8 cellular contexts compared by ENCODE assay signal in genomic region chr2:47058061-47058931, GRCh38.
A peak's percentile ranks its signal among the peaks of the same experiment; 100 is the strongest.
DNase-seq lines count a peak whose midpoint lies in the region; ATAC-seq lines count a peak whose summit lies in the region.

No MANE protein-coding gene starts in this region.

- H3K27me3 Mint-ChIP-seq in CD4-positive, alpha-beta memory T cell: no peaks in the 10 kb centered on the region
- no peaks in the 10 kb centered on the region for H3K27me3 Mint-ChIP-seq in natural killer cell treated with Interleukin-12 subunit alpha and Interleukin-12 subunit beta and Interleukin-15 and Interleukin-18, amount 100 ng/mL, for 72 hours

- no peak for ATAC-seq in natural killer cell treated with Interleukin-12 subunit alpha and Interleukin-12 subunit beta and Interleukin-15 and Interleukin-18, amount 100 ng/mL, for 72 hours

- H3K9me3 ChIP-seq in CD4-positive, alpha-beta memory T cell (ENCODE audit: control insufficient read depth in 1 of 2, low read length in 2 of 2): no peaks in the 10 kb centered on the region

- H3K27me3 ChIP-seq in CD4-positive, alpha-beta memory T cell (ENCODE audit: insufficient read depth, low read length): no peaks in the 10 kb centered on the region

- H3K36me3 Mint-ChIP-seq in CD4-positive, alpha-beta memory T cell: peaks cover 23 to 63% of the 10 kb centered on the region in 2 donors
- H3K36me3 Mint-ChIP-seq in natural killer cell treated with Interleukin-12 subunit alpha and Interleukin-12 subunit beta and Interleukin-15 and Interleukin-18, amount 100 ng/mL, for 72 hours: peaks cover 5% of the 10 kb centered on the region

- H3K27ac ChIP-seq in CD4-positive, alpha-beta memory T cell (ENCODE audit: low read depth, low read length): no peak overlapping the region
- H3K27ac ChIP-seq in cingulate gyrus (ENCODE audit: low read depth, low read length): peak overlapping the region; percentile 80

- peak overlapping the region in 5 of 7 donors; percentile 46 to 85 (median 79) for H3K27ac Mint-ChIP-seq in CD4-positive, alpha-beta memory T cell
- H3K27ac Mint-ChIP-seq in natural killer cell treated with Interleukin-12 subunit alpha and Interleukin-12 subunit beta and Interleukin-15 and Interleukin-18, amount 100 ng/mL, for 72 hours: peak overlapping the region; percentile 16 to 30

- POLR2A ChIA-PET in CD4-positive, alpha-beta memory T cell (lab: Charles Lee; ENCODE audit: partially characterized antibody): no interaction called here

- H3K4me3 Mint-ChIP-seq in CD4-positive, alpha-beta memory T cell: no peak overlapping the region
- H3K4me3 Mint-ChIP-seq in natural killer cell treated with Interleukin-12 subunit alpha and Interleukin-12 subunit beta and Interleukin-15 and Interleukin-18, amount 100 ng/mL, for 72 hours: no peak overlapping the region

- DNase-seq in CD4-positive, alpha-beta memory T cell: no peak
- DNase-seq in MV-4-11 (lab: John Stamatoyannopoulos, UW) (peak; percentile 74), NCI-H146 (lab: John Stamatoyannopoulos, UW) (no peak), DMS53 (lab: John Stamatoyannopoulos, UW) (no peak), DMS79 (lab: John Stamatoyannopoulos, UW) (no peak)
- DNase-seq in natural killer cell treated with Interleukin-12 subunit alpha and Interleukin-12 subunit beta and Interleukin-15 and Interleukin-18, amount 100 ng/mL, for 72 hours (ENCODE audit: low spot score): no peak
- DNase-seq in NK-92 treated with Interleukin-12 subunit alpha and Interleukin-12 subunit beta, amount 100 ng/mL, for 24 hours (lab: John Stamatoyannopoulos, UW): no peak

- peaks cover 18% of the 10 kb centered on the region for H3K36me3 ChIP-seq in CD4-positive, alpha-beta memory T cell (ENCODE audit: insufficient read depth, low read length)

- H3K4me1 ChIP-seq in CD4-positive, alpha-beta memory T cell (ENCODE audit: insufficient read depth, low read length): peaks cover 15% of the 10 kb centered on the region

- CTCF ChIA-PET in CD4-positive, alpha-beta memory T cell (lab: Charles Lee; ENCODE audit: partially characterized antibody): no interaction called here

- H3K4me3 ChIP-seq in CD4-positive, alpha-beta memory T cell (ENCODE audit: low read length in 2 of 2): no peak overlapping the region

- H3K4me1 Mint-ChIP-seq in CD4-positive, alpha-beta memory T cell: peaks cover 11 to 43% (median 26%) of the 10 kb centered on the region in 4 donors
- peaks cover 8 to 15% of the 10 kb centered on the region in 2 donors for H3K4me1 Mint-ChIP-seq in natural killer cell treated with Interleukin-12 subunit alpha and Interleukin-12 subunit beta and Interleukin-15 and Interleukin-18, amount 100 ng/mL, for 72 hours (ENCODE audit: low read depth in 2 of 2)

- H3K9me3 Mint-ChIP-seq in CD4-positive, alpha-beta memory T cell: no peaks in the 10 kb centered on the region
- H3K9me3 Mint-ChIP-seq in natural killer cell treated with Interleukin-12 subunit alpha and Interleukin-12 subunit beta and Interleukin-15 and Interleukin-18, amount 100 ng/mL, for 72 hours: no peaks in the 10 kb centered on the region

- intact Hi-C loops in CD4-positive, alpha-beta memory T cell (cut with micrococcal nuclease): no loop called here
